1 cellular context compared by ENCODE assay signal in genomic region chr3:42591811-42592210, GRCh38.
TF ChIP-seq lines count a peak whose summit lies in the region.

No MANE protein-coding gene starts in this region.

TF ChIP-seq in A549, 52 proteins besides CTCF, POLR2A, EP300 and RAD21 (continued from another document):
- TF ChIP-seq HMGXB4 (CRISPR knock-in tag; IDR thresholded peaks at IDR 0.05; ENCODE audit: borderline replicate concordance): no peak
